ENCODE assay signal across 8 cellular contexts in genomic region chr6:87698618-87699017, GRCh38. TPM values are rescaled to one million over a fixed set of nuclear protein-coding genes. Genes with fewer than 3 reads are reported as not detected.
A peak's percentile ranks its signal among the peaks of the same experiment; 100 is the strongest.
DNase-seq lines count a peak whose midpoint lies in the region; ATAC-seq, FAIRE-seq and TF ChIP-seq lines count a peak whose summit lies in the region.

No MANE protein-coding gene starts in this region.

- DNase-seq in GM19239 (ENCODE audit: insufficient read length, low spot score): no peak
- DNase-seq in RPMI7951 (ENCODE audit: low read depth): peak; percentile 26
- no peak for DNase-seq in prostate gland (ENCODE audit: low spot score)
- DNase-seq in DMS114 treated with DMSO at 0.1 percent for 48 hours (lab: John Stamatoyannopoulos, UW; ENCODE audit: unreplicated experiment): no peak
- no peak for DNase-seq in anterior cingulate cortex (lab: John Stamatoyannopoulos, UW)
- no peak for DNase-seq in NCI-H1048 (lab: John Stamatoyannopoulos, UW)
- no peak for DNase-seq in NCI-H524 treated with DMSO at 0.1 percent for 48 hours (lab: John Stamatoyannopoulos, UW)

- no peaks in the 10 kb centered on the region for H3K36me3 ChIP-seq in prostate gland

- TF ChIP-seq POLR2A in prostate gland (IDR thresholded peaks at IDR 0.05): no peak

- intact Hi-C loops in prostate gland (cut with DNase I): no loop called here

- H3K9me3 ChIP-seq in prostate gland: no peaks in the 10 kb centered on the region

- H3K27me3 ChIP-seq in prostate gland (replicated peaks; ENCODE audit: insufficient read depth): no peaks in the 10 kb centered on the region

- peak; percentile 64 for FAIRE-seq in GM19239 (lab: Jason Lieb, UNC)

- 3% methylated on average over 2 of the region's 2 CpGs for WGBS in prostate gland

- ATAC-seq in esophagus mucosa: peak; percentile 68

- TF ChIP-seq CTCF in prostate gland (IDR thresholded peaks at IDR 0.05): no peak

- peak overlapping the region in 1 of 2 donors; percentile 46 for H3K27ac ChIP-seq in prostate gland

- peak overlapping the region; percentile 7 to 95 for H3K4me3 ChIP-seq in prostate gland

- no peaks in the 10 kb centered on the region for H3K4me1 ChIP-seq in prostate gland (replicated peaks)

RNA-seq across cellular contexts. Expression of gene AKIRIN2, which starts 3.4 kb away (rescaled TPM):
- total RNA-seq in RPMI7951 (2014; rRNA removed; shearing (Covaris generic)): 14.1 and 17.3 TPM in 2 replicates
- 47.7 TPM for total RNA-seq in esophagus mucosa
- total RNA-seq in prostate gland: 10 to 100 TPM; 28.4 to 44.1 TPM
